16 cellular contexts compared by ENCODE assay signal in the genomic region with DNA sequence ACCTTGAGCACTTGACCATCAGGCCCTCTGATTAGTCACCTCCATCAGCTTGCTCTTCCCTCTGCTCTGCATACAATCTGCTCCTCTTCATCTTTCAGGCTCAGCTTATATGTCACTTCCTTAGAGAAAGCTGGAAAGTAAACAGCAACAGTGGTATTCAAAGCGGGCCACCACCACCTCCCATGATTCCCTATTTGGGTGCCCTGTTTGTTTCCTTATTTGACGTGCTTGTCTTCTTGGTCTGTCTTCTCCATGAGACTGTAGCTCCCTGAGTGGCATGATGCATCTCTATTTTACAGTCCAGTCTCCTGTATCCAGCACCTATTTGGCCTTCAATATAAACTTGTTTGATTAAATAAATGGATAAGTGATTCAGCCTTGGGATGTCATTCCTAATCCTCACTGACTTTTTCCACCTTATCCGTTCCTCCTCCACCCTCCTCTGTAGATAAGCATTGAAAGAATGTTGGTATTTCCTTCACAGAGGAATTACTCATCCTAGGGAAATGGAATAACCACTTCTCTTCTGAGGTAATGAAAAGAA.
A peak's percentile ranks its signal among the peaks of the same experiment; 100 is the strongest.
DNase-seq lines count a peak whose midpoint lies in the region; ATAC-seq and TF ChIP-seq lines count a peak whose summit lies in the region.
"Had no signal": no experiment of that assay in that cellular context is flagged by ENCODE, and none has a peak within 500 bp of the region (broad histone marks: within the 10 kb centered on the region; RNA-seq: fewer than 3 reads in every experiment).

No MANE protein-coding gene starts in this region.

- ATAC-seq in GM19467 (IDR thresholded peaks at IDR 0.05; ENCODE audit: unreplicated experiment) (no peak), GM21825 (IDR thresholded peaks at IDR 0.05; ENCODE audit: unreplicated experiment) (no peak)
- ATAC-seq: GM23338 had no signal

- peak overlapping the region; percentile 86 for H3K27ac Mint-ChIP-seq in osteocyte (ENCODE audit: unreplicated experiment)
- H3K27ac Mint-ChIP-seq: activated naive CD8-positive, alpha-beta T cell treated with anti-CD3 and anti-CD28 coated beads, Interleukin-2, amount 10 ng/mL, durations not matched to agents 7 days and 5 days; GM23338 had no signal

- H3F3A ChIP-seq in GM23248 (ENCODE audit: insufficient read depth): peaks cover 53% of the 10 kb centered on the region

- no peak for TF ChIP-seq CTCF in fibroblast of mammary gland (conservative IDR thresholded peaks at IDR 0.05; ENCODE audit: control insufficient read depth, insufficient read depth, low read depth, low read length)
- no peak for TF ChIP-seq CTCF in osteocyte (IDR thresholded peaks at IDR 0.05)

- H2AFZ ChIP-seq in GM23248: 0 out of 2 replicates have a peak overlapping the region, but pooled peaks have one; percentile 9
- H2AFZ ChIP-seq: GM23338 had no signal

- no peaks in the 10 kb centered on the region for H3K27me3 Mint-ChIP-seq in osteocyte (ENCODE audit: unreplicated experiment)

- 46 to 48% methylated on average over 3 of the region's 3 CpGs for WGBS in GM23248 (ENCODE audit: low coverage in 1 of 2, low lambda C conversion rate in 2 of 2, missing lambda C conversion rate in 2 of 2), 2 experiments

- peak overlapping the region; percentile 11; the same call in 1 of the 2 replicates for H3K4me3 ChIP-seq in GM23248
- no peak overlapping the region for H3K4me3 ChIP-seq in fibroblast of mammary gland (ENCODE audit: control insufficient read depth, low read depth, low read length)
- H3K4me3 ChIP-seq: GM23338 had no signal

- H3K27ac ChIP-seq in GM23248: peak overlapping the region; percentile 90

- H3K4me2 ChIP-seq in GM23248 (ENCODE audit: unreplicated experiment): peak overlapping the region; percentile 43
- H3K4me2 ChIP-seq: GM23338 had no signal

- peak overlapping the region; percentile 54 for H3K9ac ChIP-seq in GM23248

- no peaks in the 10 kb centered on the region for H3K79me2 ChIP-seq in GM23248 (ENCODE audit: insufficient read depth)

- H3K9me3 ChIP-seq in GM23248 (ENCODE audit: low read depth): no peaks in the 10 kb centered on the region
- H3K9me3 ChIP-seq: Caco-2 had no signal

- in situ Hi-C loops in GM23248 (cut with MboI): no loop called here

- no peak overlapping the region for H3K4me3 Mint-ChIP-seq in osteocyte (ENCODE audit: unreplicated experiment)
- H3K4me3 Mint-ChIP-seq: activated naive CD8-positive, alpha-beta T cell treated with anti-CD3 and anti-CD28 coated beads, Interleukin-2, amount 10 ng/mL, durations not matched to agents 7 days and 5 days; GM23338 had no signal

- no peaks in the 10 kb centered on the region for H3K36me3 Mint-ChIP-seq in osteocyte (ENCODE audit: unreplicated experiment)

- no peaks in the 10 kb centered on the region for H3K9me2 ChIP-seq in GM23248 (ENCODE audit: insufficient read depth)

- H4K20me1 ChIP-seq in GM23248 (ENCODE audit: insufficient read depth): no peaks in the 10 kb centered on the region

- DNase-seq in GM23248 (peak; percentile 73), SW 1271 (lab: John Stamatoyannopoulos, UW) (peak; percentile 72 to 91), fibroblast of mammary gland (ENCODE audit: low read depth) (peak; percentile 75), osteocyte (ENCODE audit: extremely low spot score, unreplicated experiment) (no peak), NCI-H446 (lab: John Stamatoyannopoulos, UW) (no peak)
- no peak for DNase-seq in activated CD4-positive, alpha-beta T cell treated with anti-CD3 and anti-CD28 coated beads for 4 hours
- DNase-seq: activated CD8-positive, alpha-beta memory T cell treated with anti-CD3 and anti-CD28 coated beads for 24 hours; activated naive CD8-positive, alpha-beta T cell treated with anti-CD3 and anti-CD28 coated beads, Interleukin-2, amount 10 ng/mL, durations not matched to agents 7 days and 5 days; Caco-2; KBM-7; midbrain; NCI-H2029; retina had no signal

- no peaks in the 10 kb centered on the region for H3K36me3 ChIP-seq in GM23248 (ENCODE audit: low read depth)

- H3K4me1 ChIP-seq in GM23248 (ENCODE audit: insufficient read depth): peaks cover 63% of the 10 kb centered on the region

- H3K27me3 ChIP-seq in GM23248 (replicated peaks; ENCODE audit: insufficient read depth): no peaks in the 10 kb centered on the region

- peaks cover 45% of the 10 kb centered on the region for H3K4me1 Mint-ChIP-seq in osteocyte (ENCODE audit: unreplicated experiment)
- H3K4me1 Mint-ChIP-seq: activated naive CD8-positive, alpha-beta T cell treated with anti-CD3 and anti-CD28 coated beads, Interleukin-2, amount 10 ng/mL, durations not matched to agents 7 days and 5 days; GM23338 had no signal

- H3K9me3 Mint-ChIP-seq in osteocyte (ENCODE audit: unreplicated experiment): no peaks in the 10 kb centered on the region
- H3K9me3 Mint-ChIP-seq: activated naive CD8-positive, alpha-beta T cell treated with anti-CD3 and anti-CD28 coated beads, Interleukin-2, amount 10 ng/mL, durations not matched to agents 7 days and 5 days had no signal

Comparison
In these comparisons a context has a peak if more than half of its experiments do, and no peak if none do; other contexts are left out.
1. DNase-seq: peak in GM23248 (single experiment), SW 1271 (2 of 2) and fibroblast of mammary gland (single experiment); none in osteocyte (single experiment), activated CD4-positive, alpha-beta T cell treated with anti-CD3 and anti-CD28 coated beads for 4 hours (0 of 2) and NCI-H446 (0 of 2).